29 cellular contexts compared by ENCODE assay signal in the genomic region with DNA sequence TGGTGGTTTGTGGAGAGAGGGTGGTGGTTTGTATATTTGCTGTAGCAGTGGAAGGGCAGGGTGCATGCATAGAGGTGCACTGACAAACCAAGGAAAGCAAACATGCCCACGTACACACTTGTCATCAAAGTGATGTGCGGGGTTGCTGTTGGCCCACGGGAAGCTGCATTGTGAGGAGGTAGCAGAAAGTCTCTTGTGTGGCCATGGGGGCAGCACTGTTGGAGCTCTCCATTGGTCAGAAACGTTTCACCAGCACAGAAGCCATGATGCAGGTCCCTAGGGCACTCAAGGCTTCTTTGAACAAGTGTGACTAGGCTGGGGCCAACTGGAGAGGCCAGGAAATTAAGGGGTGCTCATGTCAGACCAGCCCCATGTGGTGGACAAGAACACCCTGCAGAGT.
"Had no signal": no experiment of that assay in that cellular context is flagged by ENCODE, and none has a peak within 500 bp of the region (broad histone marks: within the 10 kb centered on the region; RNA-seq: fewer than 3 reads in every experiment).

No MANE protein-coding gene starts in this region.

- H3K4me1 Mint-ChIP-seq: naive thymus-derived CD4-positive, alpha-beta T cell; natural killer cell; nephron progenitor cell; neural crest cell; stimulated activated naive CD8-positive, alpha-beta T cell treated with anti-CD3 and anti-CD28 coated beads, Interleukin-15, amount 100 ng/mL, for 72 hours had no signal

- H3K27ac Mint-ChIP-seq: naive thymus-derived CD4-positive, alpha-beta T cell; natural killer cell; nephron progenitor cell; stimulated activated memory B cell treated with anti-CD40 and anti-IgM and Interleukin-4, amounts not matched to agents 10 μg/mL and 1 μg/mL and 100 μg/mL, for 72 hours; type B pancreatic cell had no signal

- DNase-seq: naive thymus-derived CD4-positive, alpha-beta T cell; natural killer cell; nephron progenitor cell; nucleus accumbens; right cardiac atrium; right lobe of liver; sigmoid colon; small intestine; stimulated activated CD4-positive, alpha-beta T cell treated with anti-CD3 and anti-CD28 coated beads, Interleukin-12 subunit alpha, Interleukin-12 subunit beta, amount 100 ng/mL, for 4 hours; stimulated activated CD4-positive, alpha-beta T cell treated with anti-CD3 and anti-CD28 coated beads, Interleukin-1b, Interleukin-23, amount 100 ng/mL, for 48 hours; stimulated activated CD4-positive, alpha-beta T cell treated with anti-CD3 and anti-CD28 coated beads, Interleukin-4, amount 100 ng/mL, for 1 hour; stimulated activated CD4-positive, alpha-beta T cell treated with anti-CD3 and anti-CD28 coated beads, Interleukin-4, amount 100 ng/mL, for 4 hours; stimulated activated CD8-positive, alpha-beta memory T cell treated with anti-CD3 and anti-CD28 coated beads, Interleukin-4, amount 100 ng/mL, for 48 hours; stimulated activated naive CD4-positive, alpha-beta T cell; stimulated activated naive CD8-positive, alpha-beta T cell treated with anti-CD3 and anti-CD28 coated beads, Interleukin-15, amount 100 ng/mL, for 72 hours; stimulated activated naive CD8-positive, alpha-beta T cell treated with anti-CD3 and anti-CD28 coated beads, Interleukin-15, Interleukin-2, amounts not matched to agents 100 U/mL and 50 U/mL, for 24 hours; substantia nigra; testis; tibial artery; transverse colon; upper lobe of right lung; uterus had no signal

- FAIRE-seq: pancreas, small intestine had no signal

- H3K27me3 ChIP-seq: neutrophil, pancreas, right lobe of liver, sigmoid colon, suprapubic skin, testis, tibial artery, transverse colon, upper lobe of right lung, uterus had no signal

- H3K27me3 Mint-ChIP-seq: naive thymus-derived CD4-positive, alpha-beta T cell; stimulated activated memory B cell treated with anti-CD40 and anti-IgM and Interleukin-4, amounts not matched to agents 10 μg/mL and 1 μg/mL and 100 μg/mL, for 72 hours; stimulated activated naive CD8-positive, alpha-beta T cell treated with anti-CD3 and anti-CD28 coated beads, Interleukin-15, amount 100 ng/mL, for 72 hours; type B pancreatic cell had no signal

- H3K4me3 ChIP-seq: pancreas, psoas muscle, right lobe of liver, sigmoid colon, suprapubic skin, testis, tibial artery, transverse colon, upper lobe of right lung, uterus had no signal

- H3K4me1 ChIP-seq: pancreas, psoas muscle, right lobe of liver, sigmoid colon, suprapubic skin, testis, tibial artery, transverse colon, upper lobe of right lung, uterus had no signal

- H3K36me3 Mint-ChIP-seq: type B pancreatic cell had no signal

- H3K4me3 Mint-ChIP-seq: natural killer cell; nephron progenitor cell; neural crest cell; stimulated activated memory B cell treated with anti-CD40 and anti-IgM and Interleukin-4, amounts not matched to agents 10 μg/mL and 1 μg/mL and 100 μg/mL, for 72 hours; stimulated activated naive CD8-positive, alpha-beta T cell treated with anti-CD3 and anti-CD28 coated beads, Interleukin-15, amount 100 ng/mL, for 72 hours; type B pancreatic cell had no signal

- H3K27ac ChIP-seq: neutrophil, pancreas, psoas muscle, right lobe of liver, sigmoid colon, suprapubic skin, testis, tibial artery, transverse colon, upper lobe of right lung, uterus had no signal

- H3K9me3 ChIP-seq: neutrophil, pancreas, suprapubic skin, testis, transverse colon, upper lobe of right lung had no signal

- H3K36me3 ChIP-seq: neutrophil, pancreas, right lobe of liver, sigmoid colon, suprapubic skin, tibial artery, transverse colon, upper lobe of right lung, uterus had no signal
